8 cellular contexts compared by ENCODE assay signal in genomic region chr12:95942532-95943230, GRCh38. TPM values are rescaled to one million over a fixed set of nuclear protein-coding genes. Genes with fewer than 3 reads are reported as not detected.
DNase-seq lines count a peak whose midpoint lies in the region; ATAC-seq and TF ChIP-seq lines count a peak whose summit lies in the region.

Gene CCDC38 (minus strand): TSS chr12:95942614. CDS start chr12:95936509, 6,105 bp downstream.

- H3K9ac ChIP-seq in colonic mucosa (ENCODE audit: low read depth in 2 of 2, low read length in 2 of 2) = peak within 1 kb of the TSS; percentile 40 to 57

- H3K27me3 Mint-ChIP-seq in activated CD4-positive, alpha-beta T cell treated with anti-CD3 and anti-CD28 coated beads for 36 hours = no peaks in the 10 kb centered on the region

- H3K4me3 Mint-ChIP-seq in activated CD4-positive, alpha-beta T cell treated with anti-CD3 and anti-CD28 coated beads for 36 hours = peak within 1 kb of the TSS; percentile 84

- H3K27ac Mint-ChIP-seq in activated CD4-positive, alpha-beta T cell treated with anti-CD3 and anti-CD28 coated beads for 36 hours = peak within 1 kb of the TSS; percentile 91

- H3K9me3 Mint-ChIP-seq in activated CD4-positive, alpha-beta T cell treated with anti-CD3 and anti-CD28 coated beads for 36 hours (ENCODE audit: low read depth) = no peaks in the 10 kb centered on the region

- H3K4me3 ChIP-seq in colonic mucosa = peak within 1 kb of the TSS; percentile 58

- peak; percentile 79 to 82 for DNase-seq in AML-193 (lab: John Stamatoyannopoulos, UW)
- DNase-seq in NCI-H446 treated with DMSO at 0.1 percent for 48 hours (lab: John Stamatoyannopoulos, UW) = peak; percentile 18
- peak; percentile 91 for DNase-seq in activated CD4-positive, alpha-beta T cell treated with anti-CD3 and anti-CD28 coated beads for 36 hours
- DNase-seq in colonic mucosa = peak; percentile 84
- DNase-seq in left lobe of liver (ENCODE audit: low spot score) = peak; percentile 91
- peak; percentile 73 to 75 for DNase-seq in stimulated activated CD4-positive, alpha-beta T cell treated with anti-CD3 and anti-CD28 coated beads, Interleukin-2, amount 100 ng/mL, for 48 hours

- H3K4me1 Mint-ChIP-seq in activated CD4-positive, alpha-beta T cell treated with anti-CD3 and anti-CD28 coated beads for 36 hours = peaks cover 4% of the 10 kb centered on the region

- intact Hi-C loops in activated CD4-positive, alpha-beta T cell treated with anti-CD3 and anti-CD28 coated beads for 36 hours (cut with DNase I, micrococcal nuclease) = loop anchor here (2.0 to 10.0 kb wide), 9 partner anchors 24 to 940 kb away; partner anchors contain the start of genes LTA4H (in 2 of the 2), SNRPF (in 2 of the 2), FGD6 (in 1 of the 2) and METAP2 (in 1 of the 2)
- intact Hi-C loops in colonic mucosa (cut with DNase I) = no loop called here

- TF ChIP-seq CTCF in colonic mucosa (IDR thresholded peaks at IDR 0.05) = no peak

- no peaks in the 10 kb centered on the region for H3K36me3 ChIP-seq in colonic mucosa

- CTCF ChIA-PET in activated CD4-positive, alpha-beta T cell treated with anti-CD3 and anti-CD28 coated beads for 36 hours (lab: Charles Lee) = interaction anchor here (0.6 to 6.1 kb wide), 7 partner anchors 11 to 574 kb away, joined by 3 to 42 read pairs (median 7); no protein-coding TSS in a partner anchor

- POLR2A ChIA-PET in activated CD4-positive, alpha-beta T cell treated with anti-CD3 and anti-CD28 coated beads for 36 hours (lab: Charles Lee) = interaction anchor here (0.6 to 1.0 kb wide), 3 partner anchors 13 to 93 kb away, joined by 3 to 4 read pairs (median 3); partner anchors contain the start of gene LTA4H

- H3K27ac ChIP-seq in colonic mucosa = peak within 1 kb of the TSS; percentile 56

- H3K36me3 Mint-ChIP-seq in activated CD4-positive, alpha-beta T cell treated with anti-CD3 and anti-CD28 coated beads for 36 hours (ENCODE audit: low read depth) = no peaks in the 10 kb centered on the region

- H3K4me1 ChIP-seq in colonic mucosa = no peaks in the 10 kb centered on the region

- H3K9me3 ChIP-seq in colonic mucosa = no peaks in the 10 kb centered on the region

- H3K27me3 ChIP-seq in colonic mucosa = no peaks in the 10 kb centered on the region

- ATAC-seq in GM19043 (IDR thresholded peaks at IDR 0.05; ENCODE audit: low read depth, unreplicated experiment) (peak; percentile 98), HG03280 (IDR thresholded peaks at IDR 0.05; ENCODE audit: unreplicated experiment) (peak; percentile 97), left lobe of liver (peak; percentile 80)
- ATAC-seq in activated CD4-positive, alpha-beta T cell treated with anti-CD3 and anti-CD28 coated beads for 36 hours = peak; percentile 98

RNA-seq across cellular contexts. Expression of gene CCDC38, which starts in this region (rescaled TPM):
- total RNA-seq in activated CD4-positive, alpha-beta T cell treated with anti-CD3 and anti-CD28 coated beads for 36 hours = under 1 TPM in 1 of 2 experiments, not detected in 1; 0.21 TPM
- total RNA-seq in colonic mucosa = not detected
- total RNA-seq in left lobe of liver = 0.93 TPM

Comparison
In these comparisons a context has a peak if more than half of its experiments do, and no peak if none do; other contexts are left out.
1. Peak in every context shown above with its lines: DNase-seq, ATAC-seq, H3K4me3 ChIP-seq and H3K27ac ChIP-seq.
2. Peak in DNase-seq and ATAC-seq in activated CD4-positive, alpha-beta T cell treated with anti-CD3 and anti-CD28 coated beads for 36 hours; RNA of the gene not detected or under 1 TPM.
3. Peak in DNase-seq, H3K4me3 ChIP-seq, H3K27ac ChIP-seq and H3K9ac ChIP-seq in colonic mucosa; RNA of the gene not detected or under 1 TPM.
4. Peak in DNase-seq and ATAC-seq in left lobe of liver; RNA of the gene not detected or under 1 TPM.
5. DNase-seq: peak in every context shown above with its lines; median percentile 91 in activated CD4-positive, alpha-beta T cell treated with anti-CD3 and anti-CD28 coated beads for 36 hours; 91 in left lobe of liver; 84 in colonic mucosa; 80 in AML-193; 74 in stimulated activated CD4-positive, alpha-beta T cell treated with anti-CD3 and anti-CD28 coated beads, Interleukin-2, amount 100 ng/mL, for 48 hours; 18 in NCI-H446 treated with DMSO at 0.1 percent for 48 hours.